In the genomic region with DNA sequence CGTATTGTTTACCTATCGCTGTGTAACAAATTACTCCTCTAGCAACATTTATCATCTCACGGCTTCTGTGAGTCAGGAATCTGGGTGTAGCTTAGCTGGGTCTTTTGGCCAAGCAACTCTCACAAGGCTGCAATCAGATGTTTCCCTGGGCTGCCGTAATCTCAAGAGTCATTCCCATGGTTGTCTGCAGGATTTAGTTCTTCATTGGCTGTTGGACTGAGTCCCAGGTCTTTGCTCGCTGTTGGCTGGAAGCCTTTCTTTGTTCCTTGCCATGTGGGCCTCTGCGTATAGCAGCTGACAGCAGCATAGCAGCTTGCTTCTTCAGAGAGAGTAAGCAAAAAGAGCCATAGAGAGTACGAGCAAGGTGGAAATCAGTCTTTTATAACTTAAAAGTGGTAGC, we compare ENCODE assay signal across 13 cellular contexts. TPM values are rescaled to one million over a fixed set of nuclear protein-coding genes. Genes with fewer than 3 reads are reported as not detected.
DNase-seq lines count a peak whose midpoint lies in the region; ATAC-seq, FAIRE-seq and TF ChIP-seq lines count a peak whose summit lies in the region.
"Had no signal": no experiment of that assay in that cellular context is flagged by ENCODE, and none has a peak within 500 bp of the region (broad histone marks: within the 10 kb centered on the region; RNA-seq: fewer than 3 reads in every experiment).

No MANE protein-coding gene starts in this region.

- no peak overlapping the region for H2BK15ac ChIP-seq in mesenchymal stem cell (ENCODE audit: low read depth, poor library complexity, severe bottlenecking)

- intact Hi-C loops in endothelial cell of umbilical vein (cut with micrococcal nuclease) (no loop called here), uterus (cut with DNase I; ENCODE audit: low total_unique reads) (no loop called here)

- CTCF ChIA-PET in endothelial cell of umbilical vein (lab: Charles Lee) = interaction anchor here (0.7 to 1.5 kb wide), 5 partner anchors 10 to 35 kb away, joined by 3 to 7 read pairs (median 4); no protein-coding TSS in a partner anchor

- H3K36me3 ChIP-seq in endothelial cell of umbilical vein (ENCODE audit: control insufficient read depth in 2 of 2, extremely low read depth in 1 of 2, insufficient read depth in 2 of 2, low read length in 2 of 2) = peaks cover 12 to 28% of the 10 kb centered on the region in 2 experiments
- peaks cover 27 to 82% of the 10 kb centered on the region in 2 experiments for H3K36me3 ChIP-seq in mesenchymal stem cell (ENCODE audit: control insufficient read depth in 1 of 2, insufficient read depth in 2 of 2, low read depth in 1 of 2, low read length in 2 of 2)
- H3K36me3 ChIP-seq in uterus = no peaks in the 10 kb centered on the region

- no peak overlapping the region for H3K18ac ChIP-seq in mesenchymal stem cell (ENCODE audit: low read depth in 1 of 2, low read length in 2 of 2)

- no peak overlapping the region for H2AFZ ChIP-seq in endothelial cell of umbilical vein (ENCODE audit: low read depth, low read length)
- H2AFZ ChIP-seq in mesenchymal stem cell (ENCODE audit: low read depth, low read length) = no peak overlapping the region

- H3K27me3 ChIP-seq in endothelial cell of umbilical vein (ENCODE audit: control insufficient read depth in 2 of 2, insufficient read depth in 2 of 2, low read length in 2 of 2) = no peaks in the 10 kb centered on the region
- H3K27me3 ChIP-seq in mesenchymal stem cell (ENCODE audit: control insufficient read depth in 1 of 2, insufficient read depth in 1 of 2, low read length in 2 of 2) = no peaks in the 10 kb centered on the region
- H3K27me3 ChIP-seq in uterus = no peaks in the 10 kb centered on the region
- H3K27me3 ChIP-seq: right lobe of liver had no signal

- H3K4me2 ChIP-seq in endothelial cell of umbilical vein (ENCODE audit: insufficient read depth, low read length) (no peak overlapping the region), mesenchymal stem cell (ENCODE audit: low read length, poor library complexity, severe bottlenecking) (no peak overlapping the region)
- H3K4me2 ChIP-seq: A549 had no signal

- H3K79me2 ChIP-seq in endothelial cell of umbilical vein (ENCODE audit: control insufficient read depth, insufficient read depth, low read length) = peaks cover 59% of the 10 kb centered on the region

- H3K27ac ChIP-seq in endothelial cell of umbilical vein (ENCODE audit: insufficient read depth, low read depth, low read length) (peak overlapping the region; percentile 60), mesenchymal stem cell (ENCODE audit: low read length, poor library complexity, severe bottlenecking) (no peak overlapping the region), uterus (peak overlapping the region; percentile 28 to 62)
- H3K27ac ChIP-seq: A549, right lobe of liver had no signal

- no peak overlapping the region for H4K8ac ChIP-seq in mesenchymal stem cell (ENCODE audit: low read length)

- no peak for ATAC-seq in GM18867 (IDR thresholded peaks at IDR 0.05; ENCODE audit: unreplicated experiment)
- ATAC-seq: A549 had no signal

- POLR2A ChIA-PET in endothelial cell of umbilical vein (lab: Charles Lee) = interaction anchor here (0.6 to 2.1 kb wide), 4 partner anchors 14 to 18 kb away, joined by 3 to 6 read pairs (median 4); a partner anchor contains a TSS

- dilution Hi-C loops in endothelial cell of umbilical vein (cut with MboI; ENCODE audit: extremely low pct_ligation_motif_present, low sequenced_read_pairs) = no loop called here

- no peaks in the 10 kb centered on the region for H3K9me3 ChIP-seq in endothelial cell of umbilical vein (replicated peaks; ENCODE audit: control insufficient read depth, insufficient read depth, low read length)
- H3K9me3 ChIP-seq in mesenchymal stem cell (ENCODE audit: control insufficient read depth, low read length) = no peaks in the 10 kb centered on the region
- no peaks in the 10 kb centered on the region for H3K9me3 ChIP-seq in uterus
- H3K9me3 ChIP-seq: A549, right lobe of liver had no signal

- H4K20me1 ChIP-seq in endothelial cell of umbilical vein (replicated peaks; ENCODE audit: control insufficient read depth, extremely low read depth, insufficient read depth, low read length) = no peaks in the 10 kb centered on the region

- H2BK5ac ChIP-seq in mesenchymal stem cell (ENCODE audit: low read depth, low read length, poor library complexity, severe bottlenecking) = no peak overlapping the region

- H3K14ac ChIP-seq in mesenchymal stem cell (ENCODE audit: low read length in 2 of 2) = no peak overlapping the region

- TF ChIP-seq POLR2A in endothelial cell of umbilical vein (IDR thresholded peaks at IDR 0.05; ENCODE audit: low read depth, low read length) = no peak
- no peak for TF ChIP-seq POLR2A in uterus (IDR thresholded peaks at IDR 0.05)

- peak; percentile 74 for FAIRE-seq in endothelial cell of umbilical vein (lab: Jason Lieb, UNC)
- FAIRE-seq: A549 had no signal

- no peaks in the 10 kb centered on the region for H3K9me1 ChIP-seq in endothelial cell of umbilical vein (replicated peaks; ENCODE audit: control insufficient read depth, extremely low read depth, insufficient read depth, low read length)

- H2BK120ac ChIP-seq in mesenchymal stem cell (ENCODE audit: low read depth, low read length) = no peak overlapping the region

- no peak for TF ChIP-seq CTCF in endothelial cell of umbilical vein (IDR thresholded peaks at IDR 0.05; ENCODE audit: extremely low read depth in 1 of 2, insufficient read depth in 1 of 2, low read depth in 1 of 2, low read length in 2 of 2)
- no peak for TF ChIP-seq CTCF in uterus (IDR thresholded peaks at IDR 0.05)
- no peak for TF ChIP-seq CTCF in GM10266 (IDR thresholded peaks at IDR 0.05; ENCODE audit: control insufficient read depth, insufficient read depth, low read depth, missing control alignments)

- no peak overlapping the region for H3K23ac ChIP-seq in mesenchymal stem cell (ENCODE audit: low read length in 2 of 2)

- H3K4me3 ChIP-seq in endothelial cell of umbilical vein (replicated peaks in 1 of 3; ENCODE audit: insufficient read depth in 1 of 3, low read depth in 1 of 3, low read length in 3 of 3) (no peak overlapping the region), mesenchymal stem cell (ENCODE audit: insufficient read depth in 1 of 2, low read depth in 1 of 2, low read length in 2 of 2) (peak overlapping the region in 1 of 2 experiments; percentile 9), uterus (no peak overlapping the region)
- H3K4me3 ChIP-seq: A549, right lobe of liver had no signal

- no TSS peak for BruUV-seq in endothelial cell of umbilical vein (replicated peaks; lab: Mats Ljungman, UMichigan)

- H2BK12ac ChIP-seq in mesenchymal stem cell (ENCODE audit: low read length in 2 of 2) = no peak overlapping the region

- no peak overlapping the region for H4K91ac ChIP-seq in mesenchymal stem cell (ENCODE audit: low read length)

- WGBS in mesenchymal stem cell = 97% methylated on average over 6 of the region's 7 CpGs

- no peak overlapping the region for H3K4ac ChIP-seq in mesenchymal stem cell (ENCODE audit: low read depth in 1 of 2, low read length in 2 of 2)

- H3K9ac ChIP-seq in endothelial cell of umbilical vein (replicated peaks; ENCODE audit: extremely low read depth, insufficient read depth, low read length) (no peak overlapping the region), mesenchymal stem cell (ENCODE audit: low read length) (peak overlapping the region; percentile 79)

- DNase-seq in NCI-H2081 (lab: John Stamatoyannopoulos, UW) = peak; percentile 6 to 50
- no peak for DNase-seq in NCI-H2081 treated with DMSO at 0.1 percent for 48 hours (lab: John Stamatoyannopoulos, UW)
- DNase-seq in endothelial cell of umbilical vein (ENCODE audit: low read depth, low spot score) = peak; percentile 98
- no peak for DNase-seq in mesenchymal stem cell
- DNase-seq in uterus = peak; percentile 63 to 75
- DNase-seq in GM10266 (ENCODE audit: extremely low spot score) = no peak
- DNase-seq in NCI-H748 (lab: John Stamatoyannopoulos, UW; ENCODE audit: unreplicated experiment) = no peak
- DNase-seq: activated CD4-positive, alpha-beta T cell treated with anti-CD3 and anti-CD28 coated beads for 4 hours; NCI-H69; right lobe of liver; trophoblast cell had no signal

- H2AK5ac ChIP-seq in mesenchymal stem cell (ENCODE audit: low read length, severe bottlenecking) = no peak overlapping the region

- peaks cover 27% of the 10 kb centered on the region for H3K79me1 ChIP-seq in mesenchymal stem cell (replicated peaks; ENCODE audit: low read length, poor library complexity, severe bottlenecking)

- peaks cover 5% of the 10 kb centered on the region for H3K4me1 ChIP-seq in endothelial cell of umbilical vein (ENCODE audit: control insufficient read depth, extremely low read depth, insufficient read depth, low read length)
- no peaks in the 10 kb centered on the region for H3K4me1 ChIP-seq in mesenchymal stem cell (ENCODE audit: control insufficient read depth, insufficient read depth, low read depth, low read length)
- H3K4me1 ChIP-seq in uterus = peaks cover 0 to 8% of the 10 kb centered on the region in 2 donors
- H3K4me1 ChIP-seq: A549, right lobe of liver had no signal

TF ChIP-seq in endothelial cell of umbilical vein, 7 proteins besides CTCF, POLR2A, EP300 and RAD21 (continues in another document):
- TF ChIP-seq JUN (IDR thresholded peaks at IDR 0.05; ENCODE audit: borderline replicate concordance, insufficient read depth, insufficient read length, low read depth) = no peak

RNA-seq across cellular contexts. Expression of a gene that starts 16.8 kb away (rescaled TPM):
- total RNA-seq in endothelial cell of umbilical vein (140 and 148 TPM in 2 replicates), uterus (100 to 1,000 TPM in 2 of 4 donors, 10 to 100 TPM in 2; 35.9 to 211 (median 117) TPM)
- 58.1 and 75.5 TPM in 2 replicates for polyA plus RNA-seq in endothelial cell of umbilical vein
- polyA plus RNA-seq in endothelial cell of umbilical vein (2011; cell fraction: cytosol; rRNA removed) = 66.3 and 76.8 TPM in 2 replicates
- polyA plus RNA-seq in endothelial cell of umbilical vein (2011; cell fraction: nucleus; rRNA removed) = 226 and 273 TPM in 2 replicates
- polyA plus RNA-seq in endothelial cell of umbilical vein (2012) = 97.3 and 135 TPM in 2 replicates
- 150 and 157 TPM in 2 replicates for polyA minus RNA-seq in endothelial cell of umbilical vein
- polyA minus RNA-seq in endothelial cell of umbilical vein (2011; cell fraction: cytosol; rRNA and poly(A)+ RNA removed) = 23.2 TPM
- 120 and 166 TPM in 2 replicates for polyA minus RNA-seq in endothelial cell of umbilical vein (2011; cell fraction: nucleus; rRNA and poly(A)+ RNA removed)
- polyA plus RNA-seq in mesenchymal stem cell (2013, experiment 1 of 2) = 57.0 TPM
- polyA plus RNA-seq in mesenchymal stem cell (2013, experiment 2 of 2) = 58.9 TPM

RNA-seq across cellular contexts. Expression of a gene that starts 18.1 kb away (rescaled TPM):
- total RNA-seq in endothelial cell of umbilical vein = 16.1 and 17.1 TPM in 2 replicates
- polyA plus RNA-seq in endothelial cell of umbilical vein = 13.9 and 16.7 TPM in 2 replicates
- 13.1 and 16.4 TPM in 2 replicates for polyA plus RNA-seq in endothelial cell of umbilical vein (2011; cell fraction: cytosol; rRNA removed)
- 8.8 and 9.8 TPM in 2 replicates for polyA plus RNA-seq in endothelial cell of umbilical vein (2011; cell fraction: nucleus; rRNA removed)
- 12.4 and 12.5 TPM in 2 replicates for polyA plus RNA-seq in endothelial cell of umbilical vein (2012)
- 8.4 and 9.1 TPM in 2 replicates for polyA minus RNA-seq in endothelial cell of umbilical vein
- polyA minus RNA-seq in endothelial cell of umbilical vein (2011; cell fraction: cytosol; rRNA and poly(A)+ RNA removed) = 10.4 TPM
- polyA minus RNA-seq in endothelial cell of umbilical vein (2011; cell fraction: nucleus; rRNA and poly(A)+ RNA removed) = 5.7 and 8.8 TPM in 2 replicates
- 12.4 TPM for polyA plus RNA-seq in mesenchymal stem cell (2013, experiment 1 of 2)
- polyA plus RNA-seq in mesenchymal stem cell (2013, experiment 2 of 2) = 12.6 TPM
- 10 to 100 TPM; 14.1 to 21.8 (median 18.4) TPM for total RNA-seq in uterus

Comparison
In these comparisons a context has a peak if more than half of its experiments do, and no peak if none do; other contexts are left out.
1. DNase-seq: peak in NCI-H2081 (2 of 2), endothelial cell of umbilical vein (single experiment) and uterus (2 of 2); none in NCI-H2081 treated with DMSO at 0.1 percent for 48 hours (single experiment), mesenchymal stem cell (single experiment), GM10266 (single experiment) and NCI-H748 (single experiment).